8 cellular contexts compared by ENCODE assay signal in genomic region chr15:58748040-58748786, GRCh38. TPM values are rescaled to one million over a fixed set of nuclear protein-coding genes. Genes with fewer than 3 reads are reported as not detected.
DNase-seq lines count a peak whose midpoint lies in the region; ATAC-seq and TF ChIP-seq lines count a peak whose summit lies in the region.

No MANE protein-coding gene starts in this region.

- ATAC-seq in GM19035 (IDR thresholded peaks at IDR 0.05; ENCODE audit: unreplicated experiment) = no peak

- H3K9me3 ChIP-seq in Peyer's patch (no peaks in the 10 kb centered on the region), mononuclear cell (ENCODE audit: low read depth, low read length) (no peaks in the 10 kb centered on the region), tibial artery (no peaks in the 10 kb centered on the region)

- peaks cover 0 to 15% (median 7%) of the 10 kb centered on the region in 4 donors for H3K4me1 ChIP-seq in Peyer's patch
- H3K4me1 ChIP-seq in mononuclear cell (ENCODE audit: insufficient read depth, low read length) = peaks cover 42% of the 10 kb centered on the region
- peaks cover 0 to 49% (median 10%) of the 10 kb centered on the region in 4 donors for H3K4me1 ChIP-seq in tibial artery

- intact Hi-C loops in tibial artery (cut with DNase I; ENCODE audit: low total_unique reads) = loop anchor here (10.0 kb wide), 1 partner anchor 187 kb away; the partner anchor contains the start of gene SLTM

- no peak for TF ChIP-seq POLR2A in Peyer's patch (IDR thresholded peaks at IDR 0.05)

- DNase-seq in activated gamma-delta T cell treated with Interleukin-2 at 50 U/mL for 16 hours (peak; percentile 33), activated gamma-delta T cell (lab: John Stamatoyannopoulos, UW) (no peak), Peyer's patch (peak in 1 of 3 donors; percentile 46), tibial artery (no peak), NCI-H345 treated with DMSO at 0.1 percent for 48 hours (lab: John Stamatoyannopoulos, UW; ENCODE audit: unreplicated experiment) (no peak)
- peak; percentile 43 for DNase-seq in central memory CD4-positive, alpha-beta T cell

- H3K4me3 ChIP-seq in Peyer's patch (peak overlapping the region; percentile 91 to 97 (median 95)), mononuclear cell (ENCODE audit: low read length) (peak overlapping the region; percentile 94), tibial artery (peak overlapping the region; percentile 87 to 97)

- H3K27ac ChIP-seq in Peyer's patch (peak overlapping the region; percentile 91 to 97 (median 96)), tibial artery (peak overlapping the region; percentile 98 to 99)

- H3K27me3 ChIP-seq in Peyer's patch = no peaks in the 10 kb centered on the region
- H3K27me3 ChIP-seq in mononuclear cell (ENCODE audit: insufficient read depth, low read length) = no peaks in the 10 kb centered on the region
- H3K27me3 ChIP-seq in tibial artery = no peaks in the 10 kb centered on the region

- H3K36me3 ChIP-seq in Peyer's patch (no peaks in the 10 kb centered on the region), tibial artery (no peaks in the 10 kb centered on the region)

- no peak for TF ChIP-seq CTCF in Peyer's patch (IDR thresholded peaks at IDR 0.05)
- TF ChIP-seq CTCF in tibial artery (IDR thresholded peaks at IDR 0.05) = no peak

RNA-seq across cellular contexts. Expression of gene ADAM10, which starts 1.3 kb away (rescaled TPM):
- total RNA-seq in Peyer's patch = 10 to 100 TPM; 42.9 to 83.3 (median 62.7) TPM
- total RNA-seq in mononuclear cell = 97.6 TPM

RNA-seq across cellular contexts. Expression of gene MINDY2, which starts 22.9 kb away (rescaled TPM):
- 10 to 100 TPM in 2 of 4 donors, 1 to 10 TPM in 2; 7.4 to 12.7 (median 10.4) TPM for total RNA-seq in Peyer's patch
- total RNA-seq in mononuclear cell = 6.7 TPM

Comparison
In these comparisons a context has a peak if more than half of its experiments do, and no peak if none do; other contexts are left out.
1. DNase-seq: peak in activated gamma-delta T cell treated with Interleukin-2 at 50 U/mL for 16 hours (single experiment) and central memory CD4-positive, alpha-beta T cell (single experiment); none in activated gamma-delta T cell (single experiment), tibial artery (0 of 2) and NCI-H345 treated with DMSO at 0.1 percent for 48 hours (single experiment).
2. Peak in every context shown above with its lines, with median percentiles within 50 percentile points of each other: H3K4me3 ChIP-seq.